In genomic region chr12:85530486-85530885, GRCh38 we compare ENCODE assay signal across 26 cellular contexts.
"Had no signal": no experiment of that assay in that cellular context is flagged by ENCODE, and none has a peak within 500 bp of the region (broad histone marks: within the 10 kb centered on the region; RNA-seq: fewer than 3 reads in every experiment).

No MANE protein-coding gene starts in this region.

- H3K79me2 ChIP-seq: parathyroid adenoma had no signal

- ATAC-seq: gastroesophageal sphincter; left cardiac atrium; left ventricle myocardium superior; right lobe of liver; stimulated activated naive B cell treated with anti-CD40 and anti-IgM and Interleukin-4, amounts not matched to agents 10 μg/mL and 1 μg/mL and 100 μg/mL, for 72 hours; upper lobe of right lung had no signal

- H2AFZ ChIP-seq: parathyroid adenoma had no signal

- H3K4me3 Mint-ChIP-seq: immature natural killer cell; nephron; stimulated activated naive B cell treated with anti-CD40 and anti-IgM and Interleukin-4, amounts not matched to agents 10 μg/mL and 1 μg/mL and 100 μg/mL, for 72 hours had no signal

- H3K27ac Mint-ChIP-seq: immature natural killer cell; nephron; stimulated activated naive B cell treated with anti-CD40 and anti-IgM and Interleukin-4, amounts not matched to agents 10 μg/mL and 1 μg/mL and 100 μg/mL, for 72 hours had no signal

- H3K4me1 Mint-ChIP-seq: nephron; stimulated activated naive B cell treated with anti-CD40 and anti-IgM and Interleukin-4, amounts not matched to agents 10 μg/mL and 1 μg/mL and 100 μg/mL, for 72 hours had no signal

- H3K36me3 ChIP-seq: esophagus squamous epithelium, gastroesophageal sphincter, prostate gland, right lobe of liver, spleen, stomach, upper lobe of right lung, vagina had no signal

- H3K27me3 Mint-ChIP-seq: naive B cell; stimulated activated naive B cell treated with anti-CD40 and anti-IgM and Interleukin-4, amounts not matched to agents 10 μg/mL and 1 μg/mL and 100 μg/mL, for 72 hours had no signal

- H3K27me3 ChIP-seq: esophagus squamous epithelium, gastroesophageal sphincter, right lobe of liver, spleen, stomach, upper lobe of right lung, vagina had no signal

- H3K4me1 ChIP-seq: esophagus squamous epithelium, gastroesophageal sphincter, parathyroid adenoma, prostate gland, right lobe of liver, spleen, stomach, upper lobe of right lung, vagina had no signal

- H3K9me3 Mint-ChIP-seq: nephron had no signal

- H3K4me3 ChIP-seq: esophagus squamous epithelium, gastroesophageal sphincter, lung, prostate gland, right lobe of liver, spleen, stomach, upper lobe of right lung, vagina had no signal

- H3K36me3 Mint-ChIP-seq: naive B cell; stimulated activated naive B cell treated with anti-CD40 and anti-IgM and Interleukin-4, amounts not matched to agents 10 μg/mL and 1 μg/mL and 100 μg/mL, for 72 hours had no signal

- DNase-seq: dermis blood vessel endothelial cell; esophagus squamous epithelium; foreskin fibroblast; glutamatergic neuron; immature natural killer cell; left cardiac atrium; left ventricle myocardium superior; mesenchymal stem cell; midbrain; naive B cell; occipital lobe; right lobe of liver; spleen; stimulated activated CD4-positive, alpha-beta T cell treated with anti-CD3 and anti-CD28 coated beads, Interleukin-15, amount 100 ng/mL, for 24 hours; stimulated activated CD4-positive, alpha-beta T cell treated with anti-CD3 and anti-CD28 coated beads, Interleukin-1b, Interleukin-23, amount 100 ng/mL, for 48 hours; stimulated activated CD4-positive, alpha-beta T cell treated with anti-CD3 and anti-CD28 coated beads, Interleukin-4, amount 100 ng/mL, for 4 hours; stimulated activated naive B cell treated with anti-CD40 and anti-IgM and Interleukin-4, amounts not matched to agents 10 μg/mL and 1 μg/mL and 100 μg/mL, for 72 hours; stomach; substantia nigra; upper lobe of right lung had no signal

- H3K27ac ChIP-seq: esophagus squamous epithelium, gastroesophageal sphincter, parathyroid adenoma, prostate gland, right lobe of liver, spleen, stomach, upper lobe of right lung, vagina had no signal

- H3K9me3 ChIP-seq: esophagus squamous epithelium, gastroesophageal sphincter, prostate gland, right lobe of liver, spleen, stomach, upper lobe of right lung, vagina had no signal
